Comparison of ENCODE assay signal across 8 cellular contexts in genomic region chr15:66841953-66842681, GRCh38.
A peak's percentile ranks its signal among the peaks of the same experiment; 100 is the strongest.
DNase-seq lines count a peak whose midpoint lies in the region; ATAC-seq and TF ChIP-seq lines count a peak whose summit lies in the region.

No MANE protein-coding gene starts in this region.

- H3K4me3 ChIP-seq in DOHH2 (ENCODE audit: low read length), result peak overlapping the region; percentile 24; the same call in 1 of the 2 replicates
- no peak overlapping the region for H3K4me3 ChIP-seq in NB4 (ENCODE audit: low read depth, low read length)
- peak overlapping the region; percentile 29 for H3K4me3 ChIP-seq in astrocyte of the spinal cord (ENCODE audit: low read depth, low read length)
- peak overlapping the region; percentile 59 for H3K4me3 ChIP-seq in right cardiac atrium (ENCODE audit: low read length)

- no peaks in the 10 kb centered on the region for H3F3A ChIP-seq in DOHH2 (ENCODE audit: control insufficient read depth, insufficient read depth)

- no peaks in the 10 kb centered on the region for H3K9me3 ChIP-seq in DOHH2 (ENCODE audit: control insufficient read depth, insufficient read depth, low read length)
- no peaks in the 10 kb centered on the region for H3K9me3 ChIP-seq in right cardiac atrium (ENCODE audit: control insufficient read depth, low read length)

- no peaks in the 10 kb centered on the region for H3K36me3 ChIP-seq in DOHH2 (ENCODE audit: control insufficient read depth, low read length)

- ATAC-seq in right cardiac atrium, result peak; percentile 90 to 93
- no peak for ATAC-seq in HG03139 (IDR thresholded peaks at IDR 0.05; ENCODE audit: unreplicated experiment)
- no peak for ATAC-seq in GM21576 (IDR thresholded peaks at IDR 0.05; ENCODE audit: unreplicated experiment)
- no peak for ATAC-seq in GM21723 (IDR thresholded peaks at IDR 0.05; ENCODE audit: unreplicated experiment)

- intact Hi-C loops in right cardiac atrium (cut with DNase I), result loop anchor here in 1 of 4 donors (10.0 kb wide), 1 partner anchor 67 kb away; no protein-coding TSS in a partner anchor
- intact Hi-C loops in posterior cingulate gyrus (cut with DNase I), result no loop called here

- peaks cover 44% of the 10 kb centered on the region for H3K27me3 ChIP-seq in DOHH2 (ENCODE audit: control insufficient read depth, low read length)
- no peaks in the 10 kb centered on the region for H3K27me3 ChIP-seq in right cardiac atrium (ENCODE audit: control insufficient read depth, insufficient read depth)

- H3K4me2 ChIP-seq in DOHH2 (ENCODE audit: low read length), result peak overlapping the region; percentile 47

- DNase-seq in NB4 (ENCODE audit: low read depth) (peak; percentile 23), astrocyte of the spinal cord (ENCODE audit: low read depth, low spot score) (peak; percentile 95), right cardiac atrium (peak; percentile 93 to 96 (median 96)), posterior cingulate gyrus (peak in 8 of 10 donors; percentile 8 to 85 (median 46))

- TF ChIP-seq POLR2A in NB4 (IDR thresholded peaks at IDR 0.05; ENCODE audit: extremely low read depth, insufficient read length), result no peak

- H3K4me1 ChIP-seq in DOHH2 (ENCODE audit: control insufficient read depth, low read length) (peaks cover 8% of the 10 kb centered on the region), right cardiac atrium (ENCODE audit: control insufficient read depth, insufficient read depth, low read length) (peaks cover 7% of the 10 kb centered on the region)

- H4K20me1 ChIP-seq in DOHH2 (ENCODE audit: control insufficient read depth, insufficient read depth, low read depth, low read length), result no peaks in the 10 kb centered on the region

- TF ChIP-seq CTCF in DOHH2 (IDR thresholded peaks at IDR 0.05; ENCODE audit: low read depth, low read length, poor library complexity, severe bottlenecking) (no peak), NB4 (IDR thresholded peaks at IDR 0.05; ENCODE audit: low read depth, low read length) (no peak), astrocyte of the spinal cord (IDR thresholded peaks at IDR 0.05; ENCODE audit: low read depth, low read length) (no peak)

- H3K27ac ChIP-seq in DOHH2 (ENCODE audit: low read depth, low read length) (no peak overlapping the region), right cardiac atrium (ENCODE audit: low read length) (peak overlapping the region; percentile 94)

- H3K79me2 ChIP-seq in DOHH2 (ENCODE audit: control insufficient read depth, low read length), result no peaks in the 10 kb centered on the region

- in situ Hi-C loops in astrocyte of the spinal cord (cut with HindIII; ENCODE audit: low sequenced_read_pairs), result no loop called here

- H3K9me2 ChIP-seq in DOHH2 (replicated peaks; ENCODE audit: control insufficient read depth, low read length), result no peaks in the 10 kb centered on the region

- 3% methylated on average over 50 of the region's 50 CpGs for WGBS in right cardiac atrium

Comparison
In these comparisons a context has a peak if more than half of its experiments do, and no peak if none do; other contexts are left out.
1. DNase-seq: peak in every context shown above with its lines; median percentile 96 in right cardiac atrium; 95 in astrocyte of the spinal cord; 46 in posterior cingulate gyrus; 23 in NB4.
2. ATAC-seq: peak in right cardiac atrium (2 of 2); none in HG03139 (single experiment), GM21576 (single experiment) and GM21723 (single experiment).